Comparison of ENCODE assay signal across 29 cellular contexts in genomic region chr6:2429460-2429859, GRCh38.
DNase-seq lines count a peak whose midpoint lies in the region; ATAC-seq, FAIRE-seq and TF ChIP-seq lines count a peak whose summit lies in the region.
"Had no signal": no experiment of that assay in that cellular context is flagged by ENCODE, and none has a peak within 500 bp of the region (broad histone marks: within the 10 kb centered on the region; RNA-seq: fewer than 3 reads in every experiment).

No MANE protein-coding gene starts in this region.

- H3K4me1 Mint-ChIP-seq in activated CD8-positive, alpha-beta T cell treated with anti-CD3 and anti-CD28 coated beads, Interleukin-2, amount 10 ng/mL, durations not matched to agents 7 days and 5 days (ENCODE audit: low read depth): no peaks in the 10 kb centered on the region
- H3K4me1 Mint-ChIP-seq: activated CD8-positive, alpha-beta memory T cell treated with anti-CD3 and anti-CD28 coated beads, Interleukin-2, amount 10 ng/mL, durations not matched to agents 7 days and 5 days; activated T-helper 17 cell treated with anti-CD3 and anti-CD28 coated beads, Interleukin-2, amount 50 U/mL, for 72 hours; endodermal cell had no signal

- no peaks in the 10 kb centered on the region for H3K9me3 Mint-ChIP-seq in activated CD8-positive, alpha-beta T cell treated with anti-CD3 and anti-CD28 coated beads, Interleukin-2, amount 10 ng/mL, durations not matched to agents 7 days and 5 days (ENCODE audit: insufficient read depth)
- H3K9me3 Mint-ChIP-seq: activated naive CD4-positive, alpha-beta T cell treated with anti-CD3 and anti-CD28 coated beads, Interleukin-2, amount 50 U/mL, for 72 hours; activated T-helper 17 cell treated with anti-CD3 and anti-CD28 coated beads, Interleukin-2, amount 50 U/mL, for 72 hours had no signal

- H3K36me3 Mint-ChIP-seq in activated CD8-positive, alpha-beta T cell treated with anti-CD3 and anti-CD28 coated beads, Interleukin-2, amount 10 ng/mL, durations not matched to agents 7 days and 5 days (ENCODE audit: low read depth): no peaks in the 10 kb centered on the region
- H3K36me3 Mint-ChIP-seq: activated CD8-positive, alpha-beta memory T cell treated with anti-CD3 and anti-CD28 coated beads, Interleukin-2, amount 10 ng/mL, durations not matched to agents 7 days and 5 days had no signal

- H3K9me3 ChIP-seq in esophagus squamous epithelium: no peaks in the 10 kb centered on the region
- no peaks in the 10 kb centered on the region for H3K9me3 ChIP-seq in mucosa of descending colon
- H3K9me3 ChIP-seq: body of pancreas, neutrophil, thoracic aorta had no signal

- peak overlapping the region in 3 of 4 donors; percentile 5 to 58 (median 56) for H3K27ac ChIP-seq in esophagus squamous epithelium
- H3K27ac ChIP-seq: body of pancreas, KMS-11, neutrophil, thoracic aorta had no signal

- CTCF ChIA-PET in activated CD8-positive, alpha-beta T cell treated with anti-CD3 and anti-CD28 coated beads, Interleukin-2, amount 10 ng/mL, durations not matched to agents 7 days and 5 days (lab: Charles Lee): no interaction called here

- H3K36me3 ChIP-seq in esophagus squamous epithelium (no peaks in the 10 kb centered on the region), mucosa of descending colon (ENCODE audit: low read depth) (no peaks in the 10 kb centered on the region)
- H3K36me3 ChIP-seq: neutrophil, thoracic aorta had no signal

- DNase-seq in Caki2 (ENCODE audit: low read depth): peak; percentile 72
- peak; percentile 7 for DNase-seq in RPMI7951 (ENCODE audit: low read depth)
- no peak for DNase-seq in esophagus squamous epithelium (lab: John Stamatoyannopoulos, UW)
- DNase-seq in mucosa of descending colon: no peak
- DNase-seq in activated CD8-positive, alpha-beta T cell treated with anti-CD3 and anti-CD28 coated beads, Interleukin-2, amount 10 ng/mL, durations not matched to agents 7 days and 5 days: no peak
- DNase-seq in GM19239 (ENCODE audit: insufficient read length, low spot score): no peak
- DNase-seq: activated CD4-positive, alpha-beta T cell treated with anti-CD3 and anti-CD28 coated beads for 48 hours; activated CD8-positive, alpha-beta memory T cell treated with anti-CD3 and anti-CD28 coated beads, Interleukin-2, amount 10 ng/mL, durations not matched to agents 7 days and 5 days; body of pancreas; DND-41; endodermal cell; foreskin melanocyte; hypothalamus; NCI-H1694; NCI-H2171 treated with DMSO at 0.1 percent for 48 hours; NCI-H524 treated with DMSO at 0.1 percent for 48 hours; small intestine; stimulated activated CD4-positive, alpha-beta T cell treated with anti-CD3 and anti-CD28 coated beads, Interleukin-2, amount 100 ng/mL, for 48 hours; stimulated activated naive CD4-positive, alpha-beta T cell; T-helper 2 cell had no signal

- no peak overlapping the region for H3K4me3 Mint-ChIP-seq in activated CD8-positive, alpha-beta T cell treated with anti-CD3 and anti-CD28 coated beads, Interleukin-2, amount 10 ng/mL, durations not matched to agents 7 days and 5 days
- H3K4me3 Mint-ChIP-seq: activated CD8-positive, alpha-beta memory T cell treated with anti-CD3 and anti-CD28 coated beads, Interleukin-2, amount 10 ng/mL, durations not matched to agents 7 days and 5 days; activated T-helper 17 cell treated with anti-CD3 and anti-CD28 coated beads, Interleukin-2, amount 50 U/mL, for 72 hours; endodermal cell had no signal

- no peaks in the 10 kb centered on the region for H3K27me3 ChIP-seq in esophagus squamous epithelium
- H3K27me3 ChIP-seq: body of pancreas, neutrophil had no signal

- no peak overlapping the region for H3K27ac Mint-ChIP-seq in activated CD8-positive, alpha-beta T cell treated with anti-CD3 and anti-CD28 coated beads, Interleukin-2, amount 10 ng/mL, durations not matched to agents 7 days and 5 days
- H3K27ac Mint-ChIP-seq: activated CD8-positive, alpha-beta memory T cell treated with anti-CD3 and anti-CD28 coated beads, Interleukin-2, amount 10 ng/mL, durations not matched to agents 7 days and 5 days; activated naive CD4-positive, alpha-beta T cell treated with anti-CD3 and anti-CD28 coated beads, Interleukin-2, amount 50 U/mL, for 72 hours; activated T-helper 17 cell treated with anti-CD3 and anti-CD28 coated beads, Interleukin-2, amount 50 U/mL, for 72 hours; endodermal cell had no signal

- H3K4me1 ChIP-seq in esophagus squamous epithelium: peaks cover 15 to 54% (median 17%) of the 10 kb centered on the region in 3 donors
- H3K4me1 ChIP-seq in mucosa of descending colon (ENCODE audit: low read depth): no peaks in the 10 kb centered on the region
- H3K4me1 ChIP-seq: body of pancreas had no signal

- no peaks in the 10 kb centered on the region for H3K27me3 Mint-ChIP-seq in activated CD8-positive, alpha-beta T cell treated with anti-CD3 and anti-CD28 coated beads, Interleukin-2, amount 10 ng/mL, durations not matched to agents 7 days and 5 days (ENCODE audit: low read depth)
- H3K27me3 Mint-ChIP-seq: activated CD8-positive, alpha-beta memory T cell treated with anti-CD3 and anti-CD28 coated beads, Interleukin-2, amount 10 ng/mL, durations not matched to agents 7 days and 5 days; activated T-helper 17 cell treated with anti-CD3 and anti-CD28 coated beads, Interleukin-2, amount 50 U/mL, for 72 hours had no signal

- TF ChIP-seq POLR2A in esophagus squamous epithelium (IDR thresholded peaks at IDR 0.05): no peak

- peak; percentile 76 for ATAC-seq in mucosa of descending colon
- no peak for ATAC-seq in activated CD8-positive, alpha-beta T cell treated with anti-CD3 and anti-CD28 coated beads, Interleukin-2, amount 10 ng/mL, durations not matched to agents 7 days and 5 days
- ATAC-seq in GM18868 (IDR thresholded peaks at IDR 0.05; ENCODE audit: unreplicated experiment): no peak
- no peak for ATAC-seq in HG03378 (IDR thresholded peaks at IDR 0.05; ENCODE audit: unreplicated experiment)
- ATAC-seq: activated CD8-positive, alpha-beta memory T cell treated with anti-CD3 and anti-CD28 coated beads, Interleukin-2, amount 10 ng/mL, durations not matched to agents 7 days and 5 days; activated naive CD4-positive, alpha-beta T cell treated with anti-CD3 and anti-CD28 coated beads, Interleukin-2, amount 50 U/mL, for 72 hours; activated T-helper 17 cell treated with anti-CD3 and anti-CD28 coated beads, Interleukin-2, amount 50 U/mL, for 72 hours; body of pancreas had no signal

- intact Hi-C loops in esophagus squamous epithelium (cut with DNase I) (no loop called here), mucosa of descending colon (cut with DNase I, micrococcal nuclease) (no loop called here)

- FAIRE-seq in GM19239 (lab: Jason Lieb, UNC): no peak
- FAIRE-seq: H54, islet of Langerhans, small intestine had no signal

- TF ChIP-seq CTCF in esophagus squamous epithelium (IDR thresholded peaks at IDR 0.05): no peak
- TF ChIP-seq CTCF in mucosa of descending colon (IDR thresholded peaks at IDR 0.05): no peak

- H3K4me3 ChIP-seq in esophagus squamous epithelium: no peak overlapping the region
- no peak overlapping the region for H3K4me3 ChIP-seq in mucosa of descending colon
- H3K4me3 ChIP-seq: body of pancreas, thoracic aorta had no signal

- WGBS in esophagus squamous epithelium, 2 donors: 56 to 62% methylated on average over 6 of the region's 6 CpGs

- POLR2A ChIA-PET in activated CD8-positive, alpha-beta T cell treated with anti-CD3 and anti-CD28 coated beads, Interleukin-2, amount 10 ng/mL, durations not matched to agents 7 days and 5 days (lab: Charles Lee): no interaction called here

- in situ Hi-C loops in Caki2 (cut with HindIII; ENCODE audit: low pct_unique_long_range_greater_than_20kb, low sequenced_read_pairs): loop anchor here (25.0 kb wide), 1 partner anchor 317 kb away; no protein-coding TSS in a partner anchor

Comparison
In these comparisons a context has a peak if more than half of its experiments do, and no peak if none do; other contexts are left out.
1. DNase-seq: peak in Caki2 (single experiment) and RPMI7951 (single experiment); none in esophagus squamous epithelium (single experiment), mucosa of descending colon (0 of 3), activated CD8-positive, alpha-beta T cell treated with anti-CD3 and anti-CD28 coated beads, Interleukin-2, amount 10 ng/mL, durations not matched to agents 7 days and 5 days (single experiment) and GM19239 (single experiment).